Comparison of ENCODE assay signal across 17 cellular contexts in the genomic region with DNA sequence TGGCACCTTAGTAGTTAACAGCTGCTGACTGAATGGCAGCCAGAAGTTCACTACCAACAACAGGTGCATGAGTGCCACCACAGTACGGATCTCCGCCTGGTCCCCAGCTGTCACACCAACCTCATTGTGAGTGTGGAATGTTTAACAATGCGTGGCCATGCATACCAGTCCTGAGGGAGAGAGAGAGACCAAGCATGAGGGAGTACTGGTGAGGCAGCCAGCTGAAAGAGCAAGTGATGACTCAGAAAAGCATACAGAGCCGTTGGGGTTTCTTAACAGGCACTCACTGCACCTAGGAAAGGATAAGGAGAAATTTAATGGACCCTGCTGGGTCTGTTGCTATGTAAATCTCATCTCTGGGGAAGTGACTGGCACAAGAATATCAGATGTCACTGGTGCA.
A peak's percentile ranks its signal among the peaks of the same experiment; 100 is the strongest.
DNase-seq lines count a peak whose midpoint lies in the region; FAIRE-seq and TF ChIP-seq lines count a peak whose summit lies in the region.
"Had no signal": no experiment of that assay in that cellular context is flagged by ENCODE, and none has a peak within 500 bp of the region (broad histone marks: within the 10 kb centered on the region; RNA-seq: fewer than 3 reads in every experiment).

No MANE protein-coding gene starts in this region.

- no peak overlapping the region for H3K4me2 ChIP-seq in H9 (ENCODE audit: insufficient read depth, insufficient read length, low read length)
- H3K4me2 ChIP-seq in H1 (ENCODE audit: insufficient read depth in 1 of 2, low read depth in 2 of 2, low read length in 2 of 2), result no peak overlapping the region
- no peak overlapping the region for H3K4me2 ChIP-seq in trophoblast cell (ENCODE audit: low read length)
- no peak overlapping the region for H3K4me2 ChIP-seq in smooth muscle cell

- H3K23me2 ChIP-seq in H9 (ENCODE audit: insufficient read length, low read depth, low read length, poor library complexity, severe bottlenecking) (no peaks in the 10 kb centered on the region), H1 (ENCODE audit: low read depth, low read length) (no peaks in the 10 kb centered on the region)

- peaks cover 0 to 5% of the 10 kb centered on the region in 2 experiments; a peak in 1 of 4 replicates for H3K4me1 Mint-ChIP-seq in H9
- H3K4me1 Mint-ChIP-seq: CD4-positive, alpha-beta memory T cell; neural crest cell had no signal

- no peaks in the 10 kb centered on the region for H3F3A ChIP-seq in smooth muscle cell (ENCODE audit: low read depth)

- no peak for FAIRE-seq in H1 (lab: Jason Lieb, UNC)

- H2AK5ac ChIP-seq in H9 (ENCODE audit: insufficient read length, low read length) (no peak overlapping the region), H1 (ENCODE audit: low read depth, low read length) (no peak overlapping the region), trophoblast cell (ENCODE audit: low read length) (no peak overlapping the region)

- CTCF ChIA-PET in H1 (lab: Charles Lee; ENCODE audit: partially characterized antibody), result no interaction called here

- H2BK12ac ChIP-seq in H9 (ENCODE audit: insufficient read length, low read depth, low read length), result no peak overlapping the region
- H2BK12ac ChIP-seq in H1 (ENCODE audit: low read depth, low read length), result no peak overlapping the region
- no peak overlapping the region for H2BK12ac ChIP-seq in trophoblast cell (ENCODE audit: low read length)

- H3K4me3 ChIP-seq in H1 (ENCODE audit: extremely low read depth in 1 of 4, insufficient read depth in 2 of 4, low read depth in 3 of 4, low read length in 4 of 4) (no peak overlapping the region), trophoblast cell (ENCODE audit: low read depth, low read length) (no peak overlapping the region), smooth muscle cell (no peak overlapping the region)
- H3K4me3 ChIP-seq: left ventricle myocardium inferior, SK-N-MC, skin epidermis had no signal

- no peak overlapping the region for H3K27ac ChIP-seq in H9 (ENCODE audit: insufficient read length, low read depth, low read length)
- no peak overlapping the region for H3K27ac ChIP-seq in H1 (ENCODE audit: low read depth, low read length)
- H3K27ac ChIP-seq in trophoblast cell (ENCODE audit: low read depth, low read length), result no peak overlapping the region
- H3K27ac ChIP-seq in smooth muscle cell (ENCODE audit: low read depth), result no peak overlapping the region
- H3K27ac ChIP-seq: left ventricle myocardium inferior, SK-N-MC, skin epidermis had no signal

- no peak overlapping the region for H3T11ph ChIP-seq in H9 (ENCODE audit: low read length)

- H2BK120ac ChIP-seq in H9 (ENCODE audit: low read depth, low read length, poor library complexity, severe bottlenecking), result no peak overlapping the region
- H2BK120ac ChIP-seq in H1 (replicated peaks; ENCODE audit: low read depth, low read length), result no peak overlapping the region
- H2BK120ac ChIP-seq in trophoblast cell (ENCODE audit: insufficient read depth, low read length, poor library complexity), result no peak overlapping the region

- H3K27ac Mint-ChIP-seq in H9, result no peak overlapping the region
- H3K27ac Mint-ChIP-seq: activated T-cell treated with anti-CD3 and anti-CD28 coated beads, Interleukin-2, amount 50 U/mL, for 24 hours; CD4-positive, alpha-beta memory T cell had no signal

- H3K4ac ChIP-seq in H9 (ENCODE audit: low read depth, low read length) (no peak overlapping the region), H1 (replicated peaks; ENCODE audit: insufficient read length, low read depth, low read length) (no peak overlapping the region), trophoblast cell (ENCODE audit: low read depth, low read length) (no peak overlapping the region)

- no peak overlapping the region for H3K4me3 Mint-ChIP-seq in H9
- H3K4me3 Mint-ChIP-seq: activated T-cell treated with anti-CD3 and anti-CD28 coated beads, Interleukin-2, amount 50 U/mL, for 24 hours; CD4-positive, alpha-beta memory T cell; neural crest cell had no signal

- H3K18ac ChIP-seq in H9 (ENCODE audit: insufficient read length, low read depth, low read length) (peak overlapping the region; percentile 34), H1 (ENCODE audit: extremely low read depth, low read length) (no peak overlapping the region), trophoblast cell (ENCODE audit: low read length) (no peak overlapping the region)

- H4K5ac ChIP-seq in H9 (ENCODE audit: insufficient read length, low read depth, low read length), result no peak overlapping the region
- H4K5ac ChIP-seq in H1 (ENCODE audit: insufficient read length, low read depth, low read length), result no peak overlapping the region

- H4K20me1 ChIP-seq in H9 (ENCODE audit: control insufficient read depth, insufficient read depth, insufficient read length) (no peaks in the 10 kb centered on the region), H1 (replicated peaks in 1 of 2; ENCODE audit: control insufficient read depth in 1 of 2, insufficient read depth in 2 of 2, low read length in 2 of 2) (no peaks in the 10 kb centered on the region), smooth muscle cell (ENCODE audit: low read depth) (no peaks in the 10 kb centered on the region)

- H3K14ac ChIP-seq in H9 (ENCODE audit: insufficient read depth, low read length), result no peak overlapping the region; the same call in 1 of the 2 replicates
- H3K14ac ChIP-seq in H1 (ENCODE audit: insufficient read length), result no peak overlapping the region
- H3K14ac ChIP-seq in trophoblast cell (ENCODE audit: low read length), result no peak overlapping the region

- no CpG with 5 or more reads among the region's 4 CpGs for WGBS in H9 (ENCODE audit: extremely low coverage, insufficient read length, low lambda C conversion rate)
- 80% methylated on average over 4 of the region's 4 CpGs; no CpG with 5 or more reads in 1 of the 2 experiments for WGBS in H1 (ENCODE audit: extremely low coverage in 1 of 2, insufficient coverage in 1 of 2, insufficient read length in 1 of 2, insufficient replicate concordance in 2 of 2, low coverage in 1 of 2, low lambda C conversion rate in 2 of 2, missing lambda C conversion rate in 1 of 2), 2 experiments
- WGBS in trophoblast cell (ENCODE audit: extremely low coverage, insufficient coverage, insufficient read length), result no CpG with 5 or more reads among the region's 4 CpGs
- 70% methylated on average over 4 of the region's 4 CpGs for WGBS in smooth muscle cell (ENCODE audit: low lambda C conversion rate)

- H2BK5ac ChIP-seq in H9 (ENCODE audit: insufficient read length, low read length), result no peak overlapping the region
- H2BK5ac ChIP-seq in H1 (ENCODE audit: low read depth, low read length), result no peak overlapping the region
- H2BK5ac ChIP-seq in trophoblast cell (ENCODE audit: low read depth, low read length, poor library complexity), result no peak overlapping the region

- H3K36me3 ChIP-seq in H1 (ENCODE audit: control insufficient read depth in 2 of 4, insufficient read depth in 4 of 4, low read length in 3 of 4) (no peaks in the 10 kb centered on the region), trophoblast cell (ENCODE audit: control insufficient read depth in 1 of 2, insufficient read depth in 2 of 2, low read length in 2 of 2) (peaks cover 0 to 1% of the 10 kb centered on the region in 2 experiments), smooth muscle cell (ENCODE audit: low read depth) (no peaks in the 10 kb centered on the region)
- H3K36me3 ChIP-seq: left ventricle myocardium inferior had no signal

- no peaks in the 10 kb centered on the region for H3K79me2 ChIP-seq in H9 (ENCODE audit: insufficient read depth, low read length)
- no peaks in the 10 kb centered on the region for H3K79me2 ChIP-seq in H1 (ENCODE audit: control insufficient read depth in 1 of 2, insufficient read depth in 2 of 2, low read length in 2 of 2)
- H3K79me2 ChIP-seq in trophoblast cell (ENCODE audit: control insufficient read depth, insufficient read depth, low read length, poor library complexity), result no peaks in the 10 kb centered on the region
- no peaks in the 10 kb centered on the region for H3K79me2 ChIP-seq in smooth muscle cell (ENCODE audit: low read depth)

- TF ChIP-seq EP300 in H1 (IDR thresholded peaks at IDR 0.05; ENCODE audit: borderline replicate concordance in 1 of 2, low read depth in 2 of 2, low read length in 2 of 2), result no peak

- TF ChIP-seq CTCF in H9 (conservative IDR thresholded peaks at IDR 0.05) (no peak), H1 (IDR thresholded peaks at IDR 0.05; ENCODE audit: control extremely low read depth in 1 of 3, insufficient read depth in 1 of 3, low read depth in 1 of 3, low read length in 3 of 3) (no peak), smooth muscle cell (IDR thresholded peaks at IDR 0.05; ENCODE audit: borderline replicate concordance, insufficient read depth, poor library complexity, severe bottlenecking) (no peak)

- peaks cover 8 to 30% (median 17%) of the 10 kb centered on the region in 3 experiments for H3K36me3 Mint-ChIP-seq in H9 (ENCODE audit: insufficient read depth in 1 of 3, low read depth in 3 of 3)
- H3K36me3 Mint-ChIP-seq: CD4-positive, alpha-beta memory T cell had no signal

- no peak for TF ChIP-seq POLR2A in H1 (IDR thresholded peaks at IDR 0.05; ENCODE audit: control extremely low read depth in 1 of 2, low read depth in 2 of 2, low read length in 2 of 2)

- H3K4me1 ChIP-seq in H9 (ENCODE audit: insufficient read depth, low read length) (no peaks in the 10 kb centered on the region; the same call in 1 of the 2 replicates), H1 (replicated peaks in 1 of 4; ENCODE audit: control insufficient read depth in 3 of 4, insufficient read depth in 4 of 4, low read length in 3 of 4) (no peaks in the 10 kb centered on the region), trophoblast cell (ENCODE audit: control insufficient read depth in 1 of 2, insufficient read depth in 2 of 2, low read length in 2 of 2) (no peaks in the 10 kb centered on the region), smooth muscle cell (ENCODE audit: low read depth) (no peaks in the 10 kb centered on the region)
- H3K4me1 ChIP-seq: left ventricle myocardium inferior had no signal

- H3K9ac ChIP-seq in H9 (ENCODE audit: extremely low read depth, insufficient read length, low read length) (no peak overlapping the region), H1 (replicated peaks in 1 of 4; ENCODE audit: extremely low read depth in 1 of 4, low read depth in 3 of 4, low read length in 3 of 4) (no peak overlapping the region), trophoblast cell (ENCODE audit: low read length) (no peak overlapping the region), smooth muscle cell (ENCODE audit: low read depth) (no peak overlapping the region)

- no peak overlapping the region for H4K12ac ChIP-seq in trophoblast cell (ENCODE audit: low read depth, low read length)

- no peak overlapping the region for H4K91ac ChIP-seq in H9 (ENCODE audit: insufficient read length, low read depth, low read length)
- H4K91ac ChIP-seq in H1 (replicated peaks; ENCODE audit: insufficient read length, low read length), result no peak overlapping the region
- no peak overlapping the region for H4K91ac ChIP-seq in trophoblast cell (ENCODE audit: low read depth, low read length)

- no peak overlapping the region for H3K56ac ChIP-seq in H9 (ENCODE audit: insufficient read length, low read depth, low read length)
- no peak overlapping the region for H3K56ac ChIP-seq in H1 (replicated peaks; ENCODE audit: insufficient read length, low read depth, low read length)

- H2BK20ac ChIP-seq in H9 (ENCODE audit: low read depth, low read length, poor library complexity, severe bottlenecking), result no peak overlapping the region
- no peak overlapping the region for H2BK20ac ChIP-seq in H1 (ENCODE audit: low read length)

- H3K23ac ChIP-seq in H9 (ENCODE audit: insufficient read length, low read depth, low read length) (no peak overlapping the region), H1 (ENCODE audit: insufficient read length) (no peak overlapping the region), trophoblast cell (ENCODE audit: low read length) (no peak overlapping the region)

- H3K27me3 ChIP-seq in H9 (ENCODE audit: insufficient read depth, low read length) (no peaks in the 10 kb centered on the region), H1 (replicated peaks in 1 of 4; ENCODE audit: control insufficient read depth in 3 of 4, extremely low read depth in 1 of 4, insufficient read depth in 3 of 4, low read length in 3 of 4) (no peaks in the 10 kb centered on the region), trophoblast cell (ENCODE audit: insufficient read depth, low read length) (no peaks in the 10 kb centered on the region), smooth muscle cell (ENCODE audit: low read depth) (no peaks in the 10 kb centered on the region)

- no peak overlapping the region for H2AFZ ChIP-seq in H9 (ENCODE audit: low read length)
- 0 out of 2 replicates have a peak overlapping the region, but pooled peaks have one; percentile 19 for H2AFZ ChIP-seq in H1 (ENCODE audit: low read length)
- H2AFZ ChIP-seq in trophoblast cell (ENCODE audit: insufficient read depth, low read length, poor library complexity), result no peak overlapping the region
- H2AFZ ChIP-seq in smooth muscle cell (ENCODE audit: low read depth), result no peak overlapping the region

- H3K9me3 ChIP-seq in H9 (ENCODE audit: control insufficient read depth, low read depth, low read length) (peaks cover 10% of the 10 kb centered on the region), H1 (ENCODE audit: insufficient read depth in 2 of 2, low read depth in 1 of 2, low read length in 1 of 2) (peaks cover 13 to 15% of the 10 kb centered on the region in 2 experiments), trophoblast cell (ENCODE audit: insufficient read depth, low read depth, low read length) (peaks cover 12% of the 10 kb centered on the region), smooth muscle cell (replicated peaks; ENCODE audit: low read depth) (no peaks in the 10 kb centered on the region)

- H2BK15ac ChIP-seq in H9 (ENCODE audit: low read depth, low read length) (no peak overlapping the region), H1 (ENCODE audit: low read length) (no peak overlapping the region)

- POLR2A ChIA-PET in H1 (lab: Charles Lee; ENCODE audit: partially characterized antibody), result no interaction called here

- peaks cover 29 to 36% of the 10 kb centered on the region in 2 experiments for H3K9me3 Mint-ChIP-seq in H9

- H3K27me3 Mint-ChIP-seq in H9 (ENCODE audit: low read depth), result no peaks in the 10 kb centered on the region
- H3K27me3 Mint-ChIP-seq: activated T-cell treated with anti-CD3 and anti-CD28 coated beads, Interleukin-2, amount 50 U/mL, for 24 hours; CD4-positive, alpha-beta memory T cell had no signal

- no peak for TF ChIP-seq RAD21 in H1 (IDR thresholded peaks at IDR 0.05 in 1 of 2, conservative IDR thresholded peaks at IDR 0.05 in 1 of 2; ENCODE audit: low read depth in 2 of 2, low read length in 2 of 2)

- no peaks in the 10 kb centered on the region for H3K79me1 ChIP-seq in H9 (ENCODE audit: insufficient read depth, low read depth, low read length, poor library complexity, severe bottlenecking)
- H3K79me1 ChIP-seq in H1 (ENCODE audit: low read depth, low read length), result no peaks in the 10 kb centered on the region
- H3K79me1 ChIP-seq in trophoblast cell (ENCODE audit: low read length), result no peaks in the 10 kb centered on the region

- peak; percentile 31 for DNase-seq in H9
- peak; percentile 93 for DNase-seq in NCI-H446 treated with DMSO at 0.1 percent for 48 hours (lab: John Stamatoyannopoulos, UW)
- peak in 1 of 2 experiments; percentile 3 for DNase-seq in H1 (ENCODE audit: low read depth in 1 of 2, low spot score in 2 of 2)
- DNase-seq in trophoblast cell, result peak; percentile 19 to 65
- DNase-seq in NCI-H146 (lab: John Stamatoyannopoulos, UW), result no peak
- no peak for DNase-seq in A172 (ENCODE audit: low spot score)
- no peak for DNase-seq in smooth muscle cell (lab: John Stamatoyannopoulos, UW; ENCODE audit: unreplicated experiment)
- DNase-seq: activated CD4-positive, CD25-positive, alpha-beta regulatory T cell treated with anti-CD3 and anti-CD28 coated beads, Interleukin-2, amount 50 U/mL, for 72 hours; activated T-cell treated with anti-CD3 and anti-CD28 coated beads, Interleukin-2, amount 50 U/mL, for 24 hours; amniotic stem cell; CD4-positive, alpha-beta memory T cell; effector CD4-positive, alpha-beta T cell; Kasumi-1; left ventricle myocardium inferior had no signal

- H4K8ac ChIP-seq in H9 (replicated peaks; ENCODE audit: insufficient read length, low read depth, low read length) (no peak overlapping the region), H1 (ENCODE audit: extremely low read depth, insufficient read depth, low read length) (no peak overlapping the region), trophoblast cell (ENCODE audit: low read depth, low read length) (no peak overlapping the region)

Comparison
In these comparisons a context has a peak if more than half of its experiments do, and no peak if none do; other contexts are left out.
1. DNase-seq: peak in H9 (single experiment), NCI-H446 treated with DMSO at 0.1 percent for 48 hours (single experiment) and trophoblast cell (2 of 2); none in NCI-H146 (single experiment), A172 (single experiment) and smooth muscle cell (single experiment).